ENCODE assay signal across 1 cellular context in the genomic region with DNA sequence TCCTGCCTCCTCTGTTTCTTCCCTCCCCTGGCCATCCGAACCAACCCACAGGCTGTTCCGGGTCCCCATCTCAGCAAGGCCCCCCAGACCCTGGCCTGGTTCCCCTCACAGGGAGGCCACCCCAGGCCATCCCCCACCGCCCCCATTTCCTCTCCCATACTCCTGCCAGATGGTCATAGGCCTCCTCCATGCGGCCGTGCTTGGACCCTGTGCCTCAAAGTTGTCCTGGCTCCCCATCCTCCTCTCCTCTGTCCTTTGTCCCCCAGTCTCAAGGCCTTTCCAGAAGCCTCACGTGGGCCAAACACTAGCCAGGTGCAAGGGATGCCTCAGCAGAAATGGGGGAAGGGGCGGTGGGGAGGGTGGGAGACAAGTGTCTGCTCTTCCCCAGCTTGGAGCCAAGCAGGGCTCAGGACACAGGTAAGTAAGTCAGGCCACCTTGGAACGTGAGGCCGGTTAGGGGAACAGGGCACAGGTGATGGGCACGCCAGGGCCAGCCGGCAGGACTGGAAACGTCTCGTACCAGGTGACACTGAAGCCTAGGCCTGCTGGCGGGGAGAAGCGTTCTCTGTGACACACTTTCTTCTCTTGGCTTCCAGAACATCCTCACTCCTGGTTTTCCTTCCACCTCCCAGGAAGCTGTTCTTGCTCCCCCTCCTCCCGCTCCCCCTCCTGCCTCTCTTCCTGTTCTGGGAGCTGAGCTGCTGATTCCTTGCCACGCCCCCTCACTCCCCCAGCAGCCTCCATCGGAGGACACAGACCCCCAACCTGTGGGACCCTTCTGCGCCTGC.
TF ChIP-seq lines count a peak whose summit lies in the region.

No MANE protein-coding gene starts in this region.

TF ChIP-seq in H1, 55 proteins besides CTCF, POLR2A, EP300 and RAD21:
- TF ChIP-seq SRF (IDR thresholded peaks at IDR 0.05; ENCODE audit: low read depth, low read length) (no peak), SP2 (IDR thresholded peaks at IDR 0.05; ENCODE audit: low read length) (no peak), SP1 (IDR thresholded peaks at IDR 0.05; ENCODE audit: low read depth, low read length) (0 out of 2 replicates have a peak, but pooled peaks have one; percentile 39)
TF ChIP-seq in H1: peak in this region for 1.
